ENCODE assay signal across 10 cellular contexts in genomic region chr19:41588497-41589209, GRCh38. TPM values are rescaled to one million over a fixed set of nuclear protein-coding genes. Genes with fewer than 3 reads are reported as not detected.
DNase-seq lines count a peak whose midpoint lies in the region; ATAC-seq, FAIRE-seq and TF ChIP-seq lines count a peak whose summit lies in the region.
"Had no signal": no experiment of that assay in that cellular context is flagged by ENCODE, and none has a peak within 500 bp of the region (broad histone marks: within the 10 kb centered on the region; RNA-seq: fewer than 3 reads in every experiment).

No MANE protein-coding gene starts in this region.

- H4K20me1 ChIP-seq in HepG2 (ENCODE audit: insufficient read depth, low read length), result no peaks in the 10 kb centered on the region; the same call in 1 of the 2 replicates

- no peak for TF ChIP-seq POLR2A in HepG2 (IDR thresholded peaks at IDR 0.05; ENCODE audit: insufficient read depth in 1 of 2, low read depth in 2 of 2, low read length in 2 of 2)

- no peaks in the 10 kb centered on the region for H3K79me2 ChIP-seq in HepG2 (ENCODE audit: insufficient read depth, low read length)

- no peak overlapping the region for H3K9ac ChIP-seq in HepG2 (ENCODE audit: insufficient read depth, low read depth, low read length)
- no peak overlapping the region for H3K9ac ChIP-seq in kidney (ENCODE audit: low read length in 2 of 2)

- TF ChIP-seq CTCF in HepG2 (CRISPR knock-in tag; IDR thresholded peaks at IDR 0.05) (no peak), kidney (IDR thresholded peaks at IDR 0.05; ENCODE audit: borderline replicate concordance, extremely low read depth, insufficient read depth) (no peak)

- H3K4me3 ChIP-seq in HepG2 (replicated peaks in 1 of 3; ENCODE audit: insufficient read depth in 1 of 3, low read depth in 2 of 3, low read length in 3 of 3) (no peak overlapping the region), kidney (ENCODE audit: low read length in 2 of 2) (no peak overlapping the region)
- H3K4me3 ChIP-seq: HAP-1 had no signal

- no peak for TF ChIP-seq RAD21 in HepG2 (CRISPR knock-in tag; IDR thresholded peaks at IDR 0.05)

- CTCF ChIA-PET in HepG2 (lab: Yijun Ruan, JAX; ENCODE audit: low intra/inter-chr PET ratio, low total read pairs), result no interaction called here

- POLR2A ChIA-PET in HepG2 (lab: Yijun Ruan, JAX), result no interaction called here

- H3K36me3 ChIP-seq in HepG2 (replicated peaks in 1 of 2; ENCODE audit: control insufficient read depth in 1 of 2, insufficient read depth in 2 of 2, low read length in 2 of 2) (no peaks in the 10 kb centered on the region), kidney (ENCODE audit: control insufficient read depth in 1 of 2, insufficient read depth in 2 of 2, low read length in 2 of 2) (no peaks in the 10 kb centered on the region)
- H3K36me3 ChIP-seq: HAP-1 had no signal

- intact Hi-C loops in HepG2 (cut with micrococcal nuclease; ENCODE audit: unreplicated experiment) (no loop called here), kidney (cut with DNase I) (no loop called here)

- ATAC-seq in HepG2 (peak; percentile 46; the same call in 2 of the 3 replicates), HG02852 (IDR thresholded peaks at IDR 0.05; ENCODE audit: unreplicated experiment) (no peak), GM21526 (IDR thresholded peaks at IDR 0.05; ENCODE audit: low FRiP score, unreplicated experiment) (no peak)

- DNase-seq in GM04504 (ENCODE audit: low read depth), result peak; percentile 5
- DNase-seq in LoVo (ENCODE audit: low spot score), result peak; percentile 41
- peak; percentile 62 for DNase-seq in astrocyte of the hippocampus (ENCODE audit: low read depth, low spot score)
- DNase-seq in HepG2 (ENCODE audit: low spot score), result peak; percentile 15
- DNase-seq in mesenteric fat pad (ENCODE audit: low spot score), result no peak
- no peak for DNase-seq in kidney
- DNase-seq: KG1 had no signal

- H3K9me3 ChIP-seq in HepG2 (ENCODE audit: low read length) (no peaks in the 10 kb centered on the region), kidney (ENCODE audit: control insufficient read depth in 1 of 2, low read length in 2 of 2) (peaks cover 0 to 4% of the 10 kb centered on the region in 2 donors)
- H3K9me3 ChIP-seq: HAP-1 had no signal

- WGBS in HepG2 (ENCODE audit: low lambda C conversion rate), result 9% methylated on average over 6 of the region's 6 CpGs

- no peak overlapping the region for H3K4me2 ChIP-seq in HepG2 (ENCODE audit: low read depth, low read length)

- TF ChIP-seq EP300 in HepG2 (IDR thresholded peaks at IDR 0.05; ENCODE audit: low read depth in 2 of 2, low read length in 2 of 2) (no peak), HepG2 (CRISPR knock-in tag; IDR thresholded peaks at IDR 0.05; ENCODE audit: borderline replicate concordance) (no peak)

- H2AFZ ChIP-seq in HepG2 (ENCODE audit: low read length), result no peak overlapping the region

- BruUV-seq in HepG2 (replicated peaks; lab: Mats Ljungman, UMichigan), result no TSS peak

- no peaks in the 10 kb centered on the region for H3K4me1 ChIP-seq in HepG2 (ENCODE audit: insufficient read depth, low read length)
- H3K4me1 ChIP-seq in kidney (ENCODE audit: control insufficient read depth in 1 of 2, insufficient read depth in 1 of 2, low read depth in 1 of 2, low read length in 2 of 2), result no peaks in the 10 kb centered on the region
- H3K4me1 ChIP-seq: HAP-1 had no signal

- in situ Hi-C loops in HepG2 (cut with HindIII; ENCODE audit: extremely low pct_ligation_motif_present, low pct_unique_long_range_greater_than_20kb), result no loop called here

- H3K27ac ChIP-seq in HepG2 (ENCODE audit: extremely low read length, insufficient read depth, low read length) (no peak overlapping the region), kidney (ENCODE audit: low read depth in 2 of 2, low read length in 2 of 2) (no peak overlapping the region)

- FAIRE-seq in HepG2 (lab: Jason Lieb, UNC), result peak; percentile 15
- no peak for FAIRE-seq in kidney (lab: Jason Lieb, UNC)

- 0 out of 5 replicates have a peak, but pooled peaks cover 0 to 1% of the 10 kb centered on the region in 2 experiments for H3K27me3 ChIP-seq in HepG2 (ENCODE audit: control insufficient read depth in 1 of 2, insufficient read depth in 2 of 2, low read length in 2 of 2)

TF ChIP-seq in HepG2, 621 proteins besides CTCF, POLR2A, EP300 and RAD21 (continues in another document):
- peak; percentile 67; the same call in 1 of the 2 replicates for TF ChIP-seq ERF (CRISPR knock-in tag; IDR thresholded peaks at IDR 0.05)
- no peak for TF ChIP-seq ZNF816 (CRISPR knock-in tag; IDR thresholded peaks at IDR 0.05; ENCODE audit: borderline replicate concordance)
- no peak for TF ChIP-seq REPIN1 (CRISPR knock-in tag; IDR thresholded peaks at IDR 0.05; ENCODE audit: borderline replicate concordance, low read depth)
- TF ChIP-seq ZNF782 (CRISPR knock-in tag; IDR thresholded peaks at IDR 0.05; ENCODE audit: borderline replicate concordance), result no peak

RNA-seq across cellular contexts. Expression of gene CEACAM21, which starts 12.7 kb away (rescaled TPM):
- total RNA-seq in HepG2 (2016; rRNA removed; fragmentation: Illumina TruSeq; extraction: Trizol) (not detected in 2 replicates), mesenteric fat pad (2.1 TPM), kidney (5.6 TPM)
- total RNA-seq in HepG2 (2016; cell fraction: cytosol; rRNA removed; fragmentation: Illumina TruSeq; extraction: Trizol; ENCODE audit: low read depth), result not detected in 2 replicates
- total RNA-seq in HepG2 (2016; cell fraction: insoluble cytoplasmic fraction; rRNA removed; fragmentation: Illumina TruSeq; extraction: Trizol), result not detected in 2 replicates
- total RNA-seq in HepG2 (2016; cell fraction: membrane; rRNA removed; fragmentation: Illumina TruSeq; extraction: Trizol), result not detected in 2 replicates
- not detected in 2 replicates for total RNA-seq in HepG2 (2016; cell fraction: nucleus; rRNA removed; fragmentation: Illumina TruSeq; extraction: Trizol)
- polyA plus RNA-seq in HepG2 (2011; rRNA removed) (0.05 TPM in 1 of 2 replicates, not detected in the other), kidney (ENCODE audit: insufficient read depth, low read depth, low replicate concordance) (1.2 TPM)
- not detected in 2 replicates for polyA plus RNA-seq in HepG2 (2011; cell fraction: cytosol; rRNA removed)
- not detected in 2 replicates for polyA plus RNA-seq in HepG2 (2011; cell fraction: nucleus; rRNA removed)
- not detected in 2 replicates for polyA plus RNA-seq in HepG2 (2012)
- not detected in 2 replicates for polyA plus RNA-seq in HepG2 (2016; cell fraction: cytosol; fragmentation: Illumina TruSeq; extraction: Trizol; ENCODE audit: low read depth)
- not detected in 2 replicates for polyA plus RNA-seq in HepG2 (2016; cell fraction: insoluble cytoplasmic fraction; fragmentation: Illumina TruSeq; extraction: Trizol; ENCODE audit: low read depth)
- not detected in 2 replicates for polyA plus RNA-seq in HepG2 (2016; cell fraction: membrane; fragmentation: Illumina TruSeq; extraction: Trizol; ENCODE audit: low read depth)
- not detected in 2 replicates for polyA plus RNA-seq in HepG2 (2016; cell fraction: nucleus; fragmentation: Illumina TruSeq; extraction: Trizol; ENCODE audit: insufficient read depth, low read depth)
- polyA minus RNA-seq in HepG2 (2011; rRNA and poly(A)+ RNA removed; ENCODE audit: low replicate concordance), result 0.20 TPM in 1 of 2 replicates, not detected in the other
- not detected in 2 replicates for polyA minus RNA-seq in HepG2 (2011; cell fraction: cytosol; rRNA and poly(A)+ RNA removed)
- polyA minus RNA-seq in HepG2 (2011; cell fraction: nucleus; rRNA and poly(A)+ RNA removed), result not detected in 2 replicates

RNA-seq across cellular contexts. Expression of gene CEACAM4, which starts 38.2 kb away (rescaled TPM):
- not detected in 2 replicates for total RNA-seq in HepG2 (2016; rRNA removed; fragmentation: Illumina TruSeq; extraction: Trizol)
- total RNA-seq in HepG2 (2016; cell fraction: cytosol; rRNA removed; fragmentation: Illumina TruSeq; extraction: Trizol; ENCODE audit: low read depth), result not detected in 2 replicates
- total RNA-seq in HepG2 (2016; cell fraction: insoluble cytoplasmic fraction; rRNA removed; fragmentation: Illumina TruSeq; extraction: Trizol), result not detected in 2 replicates
- total RNA-seq in HepG2 (2016; cell fraction: membrane; rRNA removed; fragmentation: Illumina TruSeq; extraction: Trizol), result not detected in 2 replicates
- not detected in 2 replicates for total RNA-seq in HepG2 (2016; cell fraction: nucleus; rRNA removed; fragmentation: Illumina TruSeq; extraction: Trizol)
- not detected in 2 replicates for polyA plus RNA-seq in HepG2 (2011; rRNA removed)
- not detected in 2 replicates for polyA plus RNA-seq in HepG2 (2011; cell fraction: cytosol; rRNA removed)
- polyA plus RNA-seq in HepG2 (2011; cell fraction: nucleus; rRNA removed), result not detected in 2 replicates
- not detected in 2 replicates for polyA plus RNA-seq in HepG2 (2012)
- not detected in 2 replicates for polyA plus RNA-seq in HepG2 (2016; cell fraction: cytosol; fragmentation: Illumina TruSeq; extraction: Trizol; ENCODE audit: low read depth)
- not detected in 2 replicates for polyA plus RNA-seq in HepG2 (2016; cell fraction: insoluble cytoplasmic fraction; fragmentation: Illumina TruSeq; extraction: Trizol; ENCODE audit: low read depth)
- not detected in 2 replicates for polyA plus RNA-seq in HepG2 (2016; cell fraction: membrane; fragmentation: Illumina TruSeq; extraction: Trizol; ENCODE audit: low read depth)
- not detected in 2 replicates for polyA plus RNA-seq in HepG2 (2016; cell fraction: nucleus; fragmentation: Illumina TruSeq; extraction: Trizol; ENCODE audit: insufficient read depth, low read depth)
- not detected in 2 replicates for polyA minus RNA-seq in HepG2 (2011; rRNA and poly(A)+ RNA removed; ENCODE audit: low replicate concordance)
- polyA minus RNA-seq in HepG2 (2011; cell fraction: cytosol; rRNA and poly(A)+ RNA removed), result not detected in 2 replicates
- not detected in 2 replicates for polyA minus RNA-seq in HepG2 (2011; cell fraction: nucleus; rRNA and poly(A)+ RNA removed)
- 6.0 TPM for total RNA-seq in mesenteric fat pad
- 4.7 TPM for total RNA-seq in kidney
- polyA plus RNA-seq in kidney (ENCODE audit: insufficient read depth, low read depth, low replicate concordance), result not detected

Comparison
In these comparisons a context has a peak if more than half of its experiments do, and no peak if none do; other contexts are left out.
1. DNase-seq: peak in GM04504 (single experiment), LoVo (single experiment), astrocyte of the hippocampus (single experiment) and HepG2 (single experiment); none in mesenteric fat pad (single experiment) and kidney (single experiment).